ENCODE assay signal across 4 cellular contexts in genomic region chr14:90005441-90005840, GRCh38. TPM values are rescaled to one million over a fixed set of nuclear protein-coding genes. Genes with fewer than 3 reads are reported as not detected.
"Had no signal": no experiment of that assay in that cellular context is flagged by ENCODE, and none has a peak within 500 bp of the region (broad histone marks: within the 10 kb centered on the region; RNA-seq: fewer than 3 reads in every experiment).

No MANE protein-coding gene starts in this region.

- DNase-seq: GDM1, GF-D8 had no signal

- ATAC-seq: GM12878 had no signal

RNA-seq across cellular contexts. Expression of gene KCNK13, which starts 56.4 kb away (rescaled TPM):
- total RNA-seq: G401, GM12878 had no signal
- polyA plus RNA-seq: GM12878 had no signal
